ENCODE assay signal across 1 cellular context in genomic region chr19:58380037-58380735, GRCh38.
TF ChIP-seq lines count a peak whose summit lies in the region.

No MANE protein-coding gene starts in this region.

TF ChIP-seq in K562, 482 proteins besides CTCF, POLR2A, EP300 and RAD21:
- TF ChIP-seq KDM5B (IDR thresholded peaks at IDR 0.05; ENCODE audit: insufficient replicate concordance, low read depth, low read length) (peak; percentile 57), HEY1 (CRISPR knock-in tag; IDR thresholded peaks at IDR 0.05; ENCODE audit: borderline replicate concordance) (no peak), THRB (CRISPR knock-in tag; conservative IDR thresholded peaks at IDR 0.05) (0 out of 2 replicates have a peak, but pooled peaks have one; percentile 6), ZNF511 (CRISPR knock-in tag; IDR thresholded peaks at IDR 0.05) (0 out of 2 replicates have a peak, but pooled peaks have one; percentile 40), ARID1B (IDR thresholded peaks at IDR 0.05) (0 out of 2 replicates have a peak, but pooled peaks have one; percentile 35), POLR2AphosphoS2 (IDR thresholded peaks at IDR 0.05; ENCODE audit: low read length) (no peak), PRPF4 (IDR thresholded peaks at IDR 0.05; ENCODE audit: insufficient read depth, low read depth, low read length, poor library complexity, severe bottlenecking) (peak; percentile 37), MLLT1 (IDR thresholded peaks at IDR 0.05) (0 out of 4 replicates have a peak, but pooled peaks of 1 of the 2 experiments have one; percentile 35), PHF8 (IDR thresholded peaks at IDR 0.05; ENCODE audit: borderline replicate concordance, low read length) (peak; percentile 61; the same call in 1 of the 2 replicates), FOXM1 (IDR thresholded peaks at IDR 0.05; ENCODE audit: low read depth) (0 out of 2 replicates have a peak, but pooled peaks have one; percentile 18), FOXM1 (CRISPR knock-in tag; IDR thresholded peaks at IDR 0.05; ENCODE audit: low read depth) (peak; percentile 95; the same call in 1 of the 2 replicates), NR1H2 (CRISPR knock-in tag; IDR thresholded peaks at IDR 0.05) (peak; percentile 97; the same call in 1 of the 2 replicates), ZNF785 (CRISPR knock-in tag; IDR thresholded peaks at IDR 0.05) (no peak), HDGF (IDR thresholded peaks at IDR 0.05) (peak; percentile 84), ETS2 (tag; IDR thresholded peaks at IDR 0.05; ENCODE audit: borderline replicate concordance, poor library complexity, severe bottlenecking) (peak; percentile 55), OTX1 (CRISPR knock-in tag; IDR thresholded peaks at IDR 0.05) (0 out of 2 replicates have a peak, but pooled peaks have one; percentile 4), NR2C1 (IDR thresholded peaks at IDR 0.05) (peak; percentile 85; the same call in 1 of the 2 replicates), NR2C1 (tag; IDR thresholded peaks at IDR 0.05) (no peak), SIRT6 (IDR thresholded peaks at IDR 0.05; ENCODE audit: low read depth, low read length) (no peak), MYC (IDR thresholded peaks at IDR 0.05; ENCODE audit: low read depth, low read length) (no peak), MYC (CRISPR knock-in tag; IDR thresholded peaks at IDR 0.05; ENCODE audit: borderline replicate concordance, low read depth) (peak; percentile 73; the same call in 1 of the 2 replicates), KHSRP (IDR thresholded peaks at IDR 0.05) (no peak), ZNF507 (tag; conservative IDR thresholded peaks at IDR 0.05) (no peak), CHD4 (IDR thresholded peaks at IDR 0.05; ENCODE audit: insufficient read depth, insufficient replicate concordance, low read depth, low read length, poor library complexity, severe bottlenecking) (no peak), SMARCE1 (IDR thresholded peaks at IDR 0.05) (peak; percentile 51; the same call in 1 of the 2 replicates), HDAC2 (IDR thresholded peaks at IDR 0.05) (0 out of 2 replicates have a peak, but pooled peaks have one; percentile 15), NR3C1 (CRISPR knock-in tag; IDR thresholded peaks at IDR 0.05) (0 out of 2 replicates have a peak, but pooled peaks have one; percentile 49), MIER1 (IDR thresholded peaks at IDR 0.05; ENCODE audit: low read depth) (no peak), ZNF57 (CRISPR knock-in tag; IDR thresholded peaks at IDR 0.05) (0 out of 2 replicates have a peak, but pooled peaks have one; percentile 28), RFX7 (CRISPR knock-in tag; IDR thresholded peaks at IDR 0.05) (0 out of 2 replicates have a peak, but pooled peaks have one; percentile 22), HLTF (IDR thresholded peaks at IDR 0.05) (0 out of 2 replicates have a peak, but pooled peaks have one; percentile 69), DPF2 (IDR thresholded peaks at IDR 0.05) (no peak), NEUROD1 (IDR thresholded peaks at IDR 0.05; ENCODE audit: borderline replicate concordance, low read depth, low read length, partially characterized antibody) (no peak), PHF20 (IDR thresholded peaks at IDR 0.05; ENCODE audit: partially characterized antibody) (no peak), ZNF282 (CRISPR knock-in tag; IDR thresholded peaks at IDR 0.05) (0 out of 2 replicates have a peak, but pooled peaks have one; percentile 69), CBFB (CRISPR knock-in tag; IDR thresholded peaks at IDR 0.05) (peak; percentile 68; the same call in 1 of the 2 replicates), GABPA (tag; conservative IDR thresholded peaks at IDR 0.05; ENCODE audit: low read depth) (0 out of 2 replicates have a peak, but pooled peaks have one; percentile 85), TEAD1 (CRISPR knock-in tag; IDR thresholded peaks at IDR 0.05) (0 out of 4 replicates have a peak, but pooled peaks of 1 of the 2 experiments have one; percentile 35), RCOR1 (IDR thresholded peaks at IDR 0.05; ENCODE audit: borderline replicate concordance in 1 of 2, low read depth in 2 of 2, low read length in 2 of 2) (0 out of 4 replicates have a peak, but pooled peaks of 1 of the 2 experiments have one; percentile 39), SRF (CRISPR knock-in tag; IDR thresholded peaks at IDR 0.05) (peak in 1 of 2 experiments; percentile 24; a peak in 1 of 4 replicates), MEF2D (tag; conservative IDR thresholded peaks at IDR 0.05; ENCODE audit: low read depth) (no peak), TAF7 (tag; IDR thresholded peaks at IDR 0.05) (peak; percentile 83; the same call in 1 of the 2 replicates), ZNF12 (CRISPR knock-in tag; IDR thresholded peaks at IDR 0.05) (peak; percentile 80; the same call in 1 of the 2 replicates), THRAP3 (IDR thresholded peaks at IDR 0.05; ENCODE audit: borderline replicate concordance) (peak; percentile 56; the same call in 1 of the 2 replicates), BCOR (IDR thresholded peaks at IDR 0.05) (0 out of 2 replicates have a peak, but pooled peaks have one; percentile 42)
- TF ChIP-seq, protein P1, sequence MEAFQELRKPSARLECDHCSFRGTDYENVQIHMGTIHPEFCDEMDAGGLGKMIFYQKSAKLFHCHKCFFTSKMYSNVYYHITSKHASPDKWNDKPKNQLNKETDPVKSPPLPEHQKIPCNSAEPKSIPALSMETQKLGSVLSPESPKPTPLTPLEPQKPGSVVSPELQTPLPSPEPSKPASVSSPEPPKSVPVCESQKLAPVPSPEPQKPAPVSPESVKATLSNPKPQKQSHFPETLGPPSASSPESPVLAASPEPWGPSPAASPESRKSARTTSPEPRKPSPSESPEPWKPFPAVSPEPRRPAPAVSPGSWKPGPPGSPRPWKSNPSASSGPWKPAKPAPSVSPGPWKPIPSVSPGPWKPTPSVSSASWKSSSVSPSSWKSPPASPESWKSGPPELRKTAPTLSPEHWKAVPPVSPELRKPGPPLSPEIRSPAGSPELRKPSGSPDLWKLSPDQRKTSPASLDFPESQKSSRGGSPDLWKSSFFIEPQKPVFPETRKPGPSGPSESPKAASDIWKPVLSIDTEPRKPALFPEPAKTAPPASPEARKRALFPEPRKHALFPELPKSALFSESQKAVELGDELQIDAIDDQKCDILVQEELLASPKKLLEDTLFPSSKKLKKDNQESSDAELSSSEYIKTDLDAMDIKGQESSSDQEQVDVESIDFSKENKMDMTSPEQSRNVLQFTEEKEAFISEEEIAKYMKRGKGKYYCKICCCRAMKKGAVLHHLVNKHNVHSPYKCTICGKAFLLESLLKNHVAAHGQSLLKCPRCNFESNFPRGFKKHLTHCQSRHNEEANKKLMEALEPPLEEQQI (IDR thresholded peaks at IDR 0.05), result no peak
- TF ChIP-seq, protein P2, sequence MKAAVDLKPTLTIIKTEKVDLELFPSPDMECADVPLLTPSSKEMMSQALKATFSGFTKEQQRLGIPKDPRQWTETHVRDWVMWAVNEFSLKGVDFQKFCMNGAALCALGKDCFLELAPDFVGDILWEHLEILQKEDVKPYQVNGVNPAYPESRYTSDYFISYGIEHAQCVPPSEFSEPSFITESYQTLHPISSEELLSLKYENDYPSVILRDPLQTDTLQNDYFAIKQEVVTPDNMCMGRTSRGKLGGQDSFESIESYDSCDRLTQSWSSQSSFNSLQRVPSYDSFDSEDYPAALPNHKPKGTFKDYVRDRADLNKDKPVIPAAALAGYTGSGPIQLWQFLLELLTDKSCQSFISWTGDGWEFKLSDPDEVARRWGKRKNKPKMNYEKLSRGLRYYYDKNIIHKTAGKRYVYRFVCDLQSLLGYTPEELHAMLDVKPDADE (conservative IDR thresholded peaks at IDR 0.05; ENCODE audit: control insufficient read depth, low read depth, low read length), result no peak
- TF ChIP-seq, protein P3, sequence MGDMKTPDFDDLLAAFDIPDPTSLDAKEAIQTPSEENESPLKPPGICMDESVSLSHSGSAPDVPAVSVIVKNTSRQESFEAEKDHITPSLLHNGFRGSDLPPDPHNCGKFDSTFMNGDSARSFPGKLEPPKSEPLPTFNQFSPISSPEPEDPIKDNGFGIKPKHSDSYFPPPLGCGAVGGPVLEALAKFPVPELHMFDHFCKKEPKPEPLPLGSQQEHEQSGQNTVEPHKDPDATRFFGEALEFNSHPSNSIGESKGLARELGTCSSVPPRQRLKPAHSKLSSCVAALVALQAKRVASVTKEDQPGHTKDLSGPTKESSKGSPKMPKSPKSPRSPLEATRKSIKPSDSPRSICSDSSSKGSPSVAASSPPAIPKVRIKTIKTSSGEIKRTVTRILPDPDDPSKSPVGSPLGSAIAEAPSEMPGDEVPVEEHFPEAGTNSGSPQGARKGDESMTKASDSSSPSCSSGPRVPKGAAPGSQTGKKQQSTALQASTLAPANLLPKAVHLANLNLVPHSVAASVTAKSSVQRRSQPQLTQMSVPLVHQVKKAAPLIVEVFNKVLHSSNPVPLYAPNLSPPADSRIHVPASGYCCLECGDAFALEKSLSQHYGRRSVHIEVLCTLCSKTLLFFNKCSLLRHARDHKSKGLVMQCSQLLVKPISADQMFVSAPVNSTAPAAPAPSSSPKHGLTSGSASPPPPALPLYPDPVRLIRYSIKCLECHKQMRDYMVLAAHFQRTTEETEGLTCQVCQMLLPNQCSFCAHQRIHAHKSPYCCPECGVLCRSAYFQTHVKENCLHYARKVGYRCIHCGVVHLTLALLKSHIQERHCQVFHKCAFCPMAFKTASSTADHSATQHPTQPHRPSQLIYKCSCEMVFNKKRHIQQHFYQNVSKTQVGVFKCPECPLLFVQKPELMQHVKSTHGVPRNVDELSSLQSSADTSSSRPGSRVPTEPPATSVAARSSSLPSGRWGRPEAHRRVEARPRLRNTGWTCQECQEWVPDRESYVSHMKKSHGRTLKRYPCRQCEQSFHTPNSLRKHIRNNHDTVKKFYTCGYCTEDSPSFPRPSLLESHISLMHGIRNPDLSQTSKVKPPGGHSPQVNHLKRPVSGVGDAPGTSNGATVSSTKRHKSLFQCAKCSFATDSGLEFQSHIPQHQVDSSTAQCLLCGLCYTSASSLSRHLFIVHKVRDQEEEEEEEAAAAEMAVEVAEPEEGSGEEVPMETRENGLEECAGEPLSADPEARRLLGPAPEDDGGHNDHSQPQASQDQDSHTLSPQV (IDR thresholded peaks at IDR 0.05), result peak; percentile 50; the same call in 1 of the 2 replicates
- TF ChIP-seq, protein P4, sequence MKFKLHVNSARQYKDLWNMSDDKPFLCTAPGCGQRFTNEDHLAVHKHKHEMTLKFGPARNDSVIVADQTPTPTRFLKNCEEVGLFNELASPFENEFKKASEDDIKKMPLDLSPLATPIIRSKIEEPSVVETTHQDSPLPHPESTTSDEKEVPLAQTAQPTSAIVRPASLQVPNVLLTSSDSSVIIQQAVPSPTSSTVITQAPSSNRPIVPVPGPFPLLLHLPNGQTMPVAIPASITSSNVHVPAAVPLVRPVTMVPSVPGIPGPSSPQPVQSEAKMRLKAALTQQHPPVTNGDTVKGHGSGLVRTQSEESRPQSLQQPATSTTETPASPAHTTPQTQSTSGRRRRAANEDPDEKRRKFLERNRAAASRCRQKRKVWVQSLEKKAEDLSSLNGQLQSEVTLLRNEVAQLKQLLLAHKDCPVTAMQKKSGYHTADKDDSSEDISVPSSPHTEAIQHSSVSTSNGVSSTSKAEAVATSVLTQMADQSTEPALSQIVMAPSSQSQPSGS (CRISPR knock-in tag; IDR thresholded peaks at IDR 0.05), result no peak
- TF ChIP-seq, protein P5, sequence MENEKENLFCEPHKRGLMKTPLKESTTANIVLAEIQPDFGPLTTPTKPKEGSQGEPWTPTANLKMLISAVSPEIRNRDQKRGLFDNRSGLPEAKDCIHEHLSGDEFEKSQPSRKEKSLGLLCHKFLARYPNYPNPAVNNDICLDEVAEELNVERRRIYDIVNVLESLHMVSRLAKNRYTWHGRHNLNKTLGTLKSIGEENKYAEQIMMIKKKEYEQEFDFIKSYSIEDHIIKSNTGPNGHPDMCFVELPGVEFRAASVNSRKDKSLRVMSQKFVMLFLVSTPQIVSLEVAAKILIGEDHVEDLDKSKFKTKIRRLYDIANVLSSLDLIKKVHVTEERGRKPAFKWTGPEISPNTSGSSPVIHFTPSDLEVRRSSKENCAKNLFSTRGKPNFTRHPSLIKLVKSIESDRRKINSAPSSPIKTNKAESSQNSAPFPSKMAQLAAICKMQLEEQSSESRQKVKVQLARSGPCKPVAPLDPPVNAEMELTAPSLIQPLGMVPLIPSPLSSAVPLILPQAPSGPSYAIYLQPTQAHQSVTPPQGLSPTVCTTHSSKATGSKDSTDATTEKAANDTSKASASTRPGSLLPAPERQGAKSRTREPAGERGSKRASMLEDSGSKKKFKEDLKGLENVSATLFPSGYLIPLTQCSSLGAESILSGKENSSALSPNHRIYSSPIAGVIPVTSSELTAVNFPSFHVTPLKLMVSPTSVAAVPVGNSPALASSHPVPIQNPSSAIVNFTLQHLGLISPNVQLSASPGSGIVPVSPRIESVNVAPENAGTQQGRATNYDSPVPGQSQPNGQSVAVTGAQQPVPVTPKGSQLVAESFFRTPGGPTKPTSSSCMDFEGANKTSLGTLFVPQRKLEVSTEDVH (IDR thresholded peaks at IDR 0.05; ENCODE audit: low read depth, partially characterized antibody), result no peak
- TF ChIP-seq, protein P6, sequence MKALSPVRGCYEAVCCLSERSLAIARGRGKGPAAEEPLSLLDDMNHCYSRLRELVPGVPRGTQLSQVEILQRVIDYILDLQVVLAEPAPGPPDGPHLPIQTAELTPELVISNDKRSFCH (CRISPR knock-in tag; IDR thresholded peaks at IDR 0.05), result no peak
- TF ChIP-seq, protein P6 (tag; IDR thresholded peaks at IDR 0.05), result peak; percentile 91
